In genomic region chr7:67588631-67589030, GRCh38 we compare ENCODE assay signal across 18 cellular contexts.
DNase-seq lines count a peak whose midpoint lies in the region; ATAC-seq and TF ChIP-seq lines count a peak whose summit lies in the region.
"Had no signal": no experiment of that assay in that cellular context is flagged by ENCODE, and none has a peak within 500 bp of the region (broad histone marks: within the 10 kb centered on the region; RNA-seq: fewer than 3 reads in every experiment).

No MANE protein-coding gene starts in this region.

- no peak for TF ChIP-seq CTCF in glutamatergic neuron (IDR thresholded peaks at IDR 0.05; ENCODE audit: partially characterized antibody, unreplicated experiment)
- no peak for TF ChIP-seq CTCF in mucosa of descending colon (IDR thresholded peaks at IDR 0.05)

- peak overlapping the region; percentile 97 for H3K27ac Mint-ChIP-seq in glutamatergic neuron (ENCODE audit: unreplicated experiment)
- H3K27ac Mint-ChIP-seq: CD4-positive, CD25-positive, alpha-beta regulatory T cell had no signal

- peaks cover 13% of the 10 kb centered on the region for H3K9me3 Mint-ChIP-seq in glutamatergic neuron (ENCODE audit: unreplicated experiment)

- peak; percentile 79 for DNase-seq in NCI-H82 (lab: John Stamatoyannopoulos, UW)
- no peak for DNase-seq in NCI-H82 treated with DMSO at 0.1 percent for 48 hours (lab: John Stamatoyannopoulos, UW; ENCODE audit: unreplicated experiment)
- peak; percentile 96 for DNase-seq in NCI-H524 (lab: John Stamatoyannopoulos, UW)
- peak; percentile 27 for DNase-seq in glutamatergic neuron
- no peak for DNase-seq in mucosa of descending colon
- no peak for DNase-seq in AG08395 (ENCODE audit: low spot score)
- DNase-seq: 8988T; CD4-positive, CD25-positive, alpha-beta regulatory T cell; DMS153; DMS79 treated with DMSO at 0.1 percent for 48 hours; EL; GDM1; GM23248; IMR-90; KBM-7 had no signal

- H3K4me1 ChIP-seq in mucosa of descending colon (ENCODE audit: low read depth): no peaks in the 10 kb centered on the region
- H3K4me1 ChIP-seq: BLaER1 treated with 17β-estradiol and CSF1 and Interleukin-3, amounts not matched to agents 10 nM and 100 nM had no signal

- intact Hi-C loops in mucosa of descending colon (cut with DNase I, micrococcal nuclease): no loop called here

- H3K4me1 Mint-ChIP-seq in glutamatergic neuron (ENCODE audit: low read depth, unreplicated experiment): peaks cover 25% of the 10 kb centered on the region
- H3K4me1 Mint-ChIP-seq: CD4-positive, CD25-positive, alpha-beta regulatory T cell had no signal

- no peak for ATAC-seq in mucosa of descending colon
- no peak for ATAC-seq in GM21447 (IDR thresholded peaks at IDR 0.05; ENCODE audit: unreplicated experiment)
- ATAC-seq: HCT116 had no signal

- H3K36me3 ChIP-seq in mucosa of descending colon (ENCODE audit: low read depth): no peaks in the 10 kb centered on the region
- H3K36me3 ChIP-seq: BLaER1 treated with 17β-estradiol and CSF1 and Interleukin-3, amounts not matched to agents 10 nM and 100 nM had no signal

- H3K36me3 Mint-ChIP-seq in glutamatergic neuron (ENCODE audit: unreplicated experiment): peaks cover 8% of the 10 kb centered on the region
- H3K36me3 Mint-ChIP-seq: CD4-positive, CD25-positive, alpha-beta regulatory T cell had no signal

- H3K9me3 ChIP-seq in mucosa of descending colon: peaks cover 45% of the 10 kb centered on the region

- no peak overlapping the region for H3K4me3 ChIP-seq in mucosa of descending colon
- H3K4me3 ChIP-seq: BLaER1 treated with 17β-estradiol and CSF1 and Interleukin-3, amounts not matched to agents 10 nM and 100 nM; GM23248 had no signal

- peak overlapping the region; percentile 40 for H3K4me3 Mint-ChIP-seq in glutamatergic neuron (ENCODE audit: unreplicated experiment)
- H3K4me3 Mint-ChIP-seq: CD4-positive, CD25-positive, alpha-beta regulatory T cell had no signal

- peaks cover 7% of the 10 kb centered on the region for H3K27me3 Mint-ChIP-seq in glutamatergic neuron (ENCODE audit: unreplicated experiment)
- H3K27me3 Mint-ChIP-seq: CD4-positive, CD25-positive, alpha-beta regulatory T cell had no signal

Comparison
In these comparisons a context has a peak if more than half of its experiments do, and no peak if none do; other contexts are left out.
1. DNase-seq: peak in NCI-H82 (single experiment), NCI-H524 (2 of 2) and glutamatergic neuron (single experiment); none in NCI-H82 treated with DMSO at 0.1 percent for 48 hours (single experiment), mucosa of descending colon (0 of 3) and AG08395 (single experiment).